In genomic region chr18:79681484-79682387, GRCh38 we compare ENCODE assay signal across 8 cellular contexts. TPM values are rescaled to one million over a fixed set of nuclear protein-coding genes. Genes with fewer than 3 reads are reported as not detected.
DNase-seq lines count a peak whose midpoint lies in the region; ATAC-seq and TF ChIP-seq lines count a peak whose summit lies in the region.

No MANE protein-coding gene starts in this region.

- no peaks in the 10 kb centered on the region for H3K27me3 ChIP-seq in A673 (replicated peaks; ENCODE audit: insufficient read depth, low read depth, low read length, poor library complexity)

- DNase-seq in A673 (ENCODE audit: low spot score) = peak; percentile 55
- no peak for DNase-seq in OCI-LY7 (ENCODE audit: low spot score)
- DNase-seq in activated naive CD4-positive, alpha-beta T cell treated with anti-CD3 and anti-CD28 coated beads for 36 hours = peak; percentile 85
- no peak for DNase-seq in natural killer cell
- DNase-seq in NCI-H69 (lab: John Stamatoyannopoulos, UW) = no peak
- no peak for DNase-seq in anterior cingulate cortex (lab: John Stamatoyannopoulos, UW)
- DNase-seq in cerebellum (ENCODE audit: low spot score) = no peak

- ATAC-seq in natural killer cell = no peak
- ATAC-seq in GM19463 (IDR thresholded peaks at IDR 0.05; ENCODE audit: unreplicated experiment) = no peak

- H3K4me2 ChIP-seq in OCI-LY7 (ENCODE audit: low read length) = peak overlapping the region; percentile 90; the same call in 1 of the 2 replicates

- H3K27ac Mint-ChIP-seq in activated naive CD4-positive, alpha-beta T cell treated with anti-CD3 and anti-CD28 coated beads for 36 hours = peak overlapping the region; percentile 76
- peak overlapping the region; percentile 84 to 99 for H3K27ac Mint-ChIP-seq in natural killer cell

- H3K9me3 Mint-ChIP-seq in activated naive CD4-positive, alpha-beta T cell treated with anti-CD3 and anti-CD28 coated beads for 36 hours = no peaks in the 10 kb centered on the region
- H3K9me3 Mint-ChIP-seq in natural killer cell = no peaks in the 10 kb centered on the region

- peaks cover 27% of the 10 kb centered on the region for H3K36me3 Mint-ChIP-seq in activated naive CD4-positive, alpha-beta T cell treated with anti-CD3 and anti-CD28 coated beads for 36 hours (ENCODE audit: low read depth)
- H3K36me3 Mint-ChIP-seq in natural killer cell = no peaks in the 10 kb centered on the region

- TF ChIP-seq CTCF in A673 (conservative IDR thresholded peaks at IDR 0.05; ENCODE audit: low read depth, low read length) (no peak), OCI-LY7 (conservative IDR thresholded peaks at IDR 0.05; ENCODE audit: low read length) (no peak), natural killer cell (IDR thresholded peaks at IDR 0.05) (no peak)

- H3K27ac ChIP-seq in A673 (ENCODE audit: low read depth, low read length, poor library complexity, severe bottlenecking) = no peak overlapping the region
- H3K27ac ChIP-seq in OCI-LY7 (ENCODE audit: low read depth, low read length, poor library complexity, severe bottlenecking) = no peak overlapping the region

- no TSS peak for BruUV-seq in A673 (replicated peaks; lab: Mats Ljungman, UMichigan)
- no TSS peak for BruUV-seq in OCI-LY7 (replicated peaks; lab: Mats Ljungman, UMichigan)

- intact Hi-C loops in A673 (cut with micrococcal nuclease; ENCODE audit: unreplicated experiment) = no loop called here
- intact Hi-C loops in OCI-LY7 (cut with micrococcal nuclease; ENCODE audit: unreplicated experiment) = no loop called here
- intact Hi-C loops in activated naive CD4-positive, alpha-beta T cell treated with anti-CD3 and anti-CD28 coated beads for 36 hours (cut with micrococcal nuclease) = loop anchor here (5.0 kb wide), 3 partner anchors 116 to 1039 kb away; partner anchors contain the start of gene KCNG2
- intact Hi-C loops in natural killer cell (cut with micrococcal nuclease) = loop anchor here (5.0 kb wide), 1 partner anchor 614 kb away; the partner anchor contains the start of gene ATP9B

- H3K9me2 ChIP-seq in OCI-LY7 (ENCODE audit: insufficient read depth, low read length) = no peaks in the 10 kb centered on the region

- H2AFZ ChIP-seq in OCI-LY7 (ENCODE audit: low read length) = no peak overlapping the region

- H3K36me3 ChIP-seq in A673 (ENCODE audit: insufficient read depth, low read length, poor library complexity, severe bottlenecking) = no peaks in the 10 kb centered on the region
- peaks cover 8% of the 10 kb centered on the region for H3K36me3 ChIP-seq in OCI-LY7 (ENCODE audit: insufficient read depth, low read length)

- POLR2A ChIA-PET in A673 (lab: Charles Lee; ENCODE audit: low non-redundant PET) (no interaction called here), OCI-LY7 (lab: Charles Lee) (no interaction called here)

- H3K4me3 Mint-ChIP-seq in activated naive CD4-positive, alpha-beta T cell treated with anti-CD3 and anti-CD28 coated beads for 36 hours = peak overlapping the region; percentile 82
- peak overlapping the region; percentile 87 for H3K4me3 Mint-ChIP-seq in natural killer cell

- H4K20me1 ChIP-seq in OCI-LY7 (ENCODE audit: insufficient read depth, low read length) = no peaks in the 10 kb centered on the region; the same call in 1 of the 2 replicates

- H3K4me1 ChIP-seq in A673 (ENCODE audit: insufficient read depth, low read length, poor library complexity, severe bottlenecking) (peaks cover 23% of the 10 kb centered on the region), OCI-LY7 (ENCODE audit: insufficient read depth, low read length, poor library complexity, severe bottlenecking) (peaks cover 26% of the 10 kb centered on the region)

- CTCF ChIA-PET in A673 (lab: Charles Lee) (no interaction called here), OCI-LY7 (lab: Charles Lee; ENCODE audit: unreplicated experiment) (no interaction called here)
- CTCF ChIA-PET in activated naive CD4-positive, alpha-beta T cell treated with anti-CD3 and anti-CD28 coated beads for 36 hours (lab: Charles Lee) = no interaction called here

- H3K79me2 ChIP-seq in OCI-LY7 (ENCODE audit: insufficient read depth, low read depth, low read length) = peaks cover 50% of the 10 kb centered on the region; the same call in 1 of the 2 replicates

- H3K9me3 ChIP-seq in A673 (ENCODE audit: low read depth, low read length, poor library complexity, severe bottlenecking) (no peaks in the 10 kb centered on the region), OCI-LY7 (ENCODE audit: low read length) (no peaks in the 10 kb centered on the region)

- H3K27me3 Mint-ChIP-seq in activated naive CD4-positive, alpha-beta T cell treated with anti-CD3 and anti-CD28 coated beads for 36 hours (ENCODE audit: low read depth) = no peaks in the 10 kb centered on the region
- H3K27me3 Mint-ChIP-seq in natural killer cell (ENCODE audit: low read depth in 2 of 2) = no peaks in the 10 kb centered on the region

- peaks cover 80% of the 10 kb centered on the region for H3K4me1 Mint-ChIP-seq in activated naive CD4-positive, alpha-beta T cell treated with anti-CD3 and anti-CD28 coated beads for 36 hours (ENCODE audit: low read depth)
- peaks cover 68 to 73% of the 10 kb centered on the region in 2 donors for H3K4me1 Mint-ChIP-seq in natural killer cell

- H3K4me3 ChIP-seq in A673 (ENCODE audit: low read depth, low read length, poor library complexity, severe bottlenecking) (peak overlapping the region; percentile 67), OCI-LY7 (ENCODE audit: low read depth, low read length, poor library complexity, severe bottlenecking) (no peak overlapping the region)

RNA-seq across cellular contexts. Expression of gene CTDP1, which starts 2.1 kb away (rescaled TPM):
- total RNA-seq in A673 (2021) (22.5 and 22.6 TPM in 2 replicates), OCI-LY7 (2022) (11.3 and 15.4 TPM in 2 replicates), natural killer cell (10 to 100 TPM; 66.9 to 89.4 (median 77.1) TPM), cerebellum (10.4 TPM)
- 9.6 and 11.9 TPM in 2 replicates for total RNA-seq in OCI-LY7 (2014; rRNA removed; shearing (Covaris generic))
- 10 to 100 TPM; 28.0 to 29.1 TPM for total RNA-seq in activated naive CD4-positive, alpha-beta T cell treated with anti-CD3 and anti-CD28 coated beads for 36 hours

Comparison
In these comparisons a context has a peak if more than half of its experiments do, and no peak if none do; other contexts are left out.
1. DNase-seq: peak in A673 (single experiment) and activated naive CD4-positive, alpha-beta T cell treated with anti-CD3 and anti-CD28 coated beads for 36 hours (single experiment); none in OCI-LY7 (single experiment), natural killer cell (single experiment), NCI-H69 (single experiment), anterior cingulate cortex (0 of 58) and cerebellum (single experiment).
2. intact Hi-C loops: an anchor here in activated naive CD4-positive, alpha-beta T cell treated with anti-CD3 and anti-CD28 coated beads for 36 hours (5.0 kb wide) and natural killer cell (5.0 kb wide); none called in A673 and OCI-LY7.